Comparison of ENCODE assay signal across 1 cellular context in genomic region chr2:24153478-24153877, GRCh38.
TF ChIP-seq lines count a peak whose summit lies in the region.

No MANE protein-coding gene starts in this region.

TF ChIP-seq in HepG2, 621 proteins besides CTCF, POLR2A, EP300 and RAD21:
- TF ChIP-seq BHLHE40 (IDR thresholded peaks at IDR 0.05; ENCODE audit: low read length) = peak; percentile 64
- no peak for TF ChIP-seq PBX2 (CRISPR knock-in tag; IDR thresholded peaks at IDR 0.05)
- no peak for TF ChIP-seq PITX1 (CRISPR knock-in tag; IDR thresholded peaks at IDR 0.05)
- 0 out of 2 replicates have a peak, but pooled peaks have one; percentile 19 for TF ChIP-seq MAX (IDR thresholded peaks at IDR 0.05)
- no peak for TF ChIP-seq HMG20B (CRISPR knock-in tag; conservative IDR thresholded peaks at IDR 0.05)
- no peak for TF ChIP-seq MEF2D (CRISPR knock-in tag; IDR thresholded peaks at IDR 0.05)
